12 cellular contexts compared by ENCODE assay signal in genomic region chrX:38233891-38234807, GRCh38. TPM values are rescaled to one million over a fixed set of nuclear protein-coding genes. Genes with fewer than 3 reads are reported as not detected.
DNase-seq lines count a peak whose midpoint lies in the region; ATAC-seq and TF ChIP-seq lines count a peak whose summit lies in the region.
"Had no signal": no experiment of that assay in that cellular context is flagged by ENCODE, and none has a peak within 500 bp of the region (broad histone marks: within the 10 kb centered on the region; RNA-seq: fewer than 3 reads in every experiment).

No MANE protein-coding gene starts in this region.

- peak overlapping the region; percentile 52; the same call in 1 of the 2 replicates for H2AFZ ChIP-seq in GM23338

- intact Hi-C loops in body of pancreas (cut with DNase I): no loop called here

- no peaks in the 10 kb centered on the region for H3K79me2 ChIP-seq in GM23338 (replicated peaks; ENCODE audit: insufficient read depth)

- no peaks in the 10 kb centered on the region for H3K9me3 ChIP-seq in body of pancreas
- H3K9me3 ChIP-seq in skeletal muscle tissue (ENCODE audit: control insufficient read depth in 3 of 3, low read length in 3 of 3): no peaks in the 10 kb centered on the region

- H3K9me3 Mint-ChIP-seq in GM23338 (no peaks in the 10 kb centered on the region), endothelial cell (ENCODE audit: unreplicated experiment) (no peaks in the 10 kb centered on the region)
- H3K9me3 Mint-ChIP-seq: activated CD4-positive, alpha-beta memory T cell treated with anti-CD3 and anti-CD28 coated beads, Interleukin-2, amount 10 ng/mL, durations not matched to agents 7 days and 5 days; central memory CD8-positive, alpha-beta T cell had no signal

- H3K36me3 Mint-ChIP-seq in GM23338 (ENCODE audit: low read depth) (no peaks in the 10 kb centered on the region), endothelial cell (ENCODE audit: low read depth, unreplicated experiment) (no peaks in the 10 kb centered on the region)

- peak; percentile 2 for DNase-seq in GM23338 (ENCODE audit: low spot score)
- DNase-seq in body of pancreas: no peak
- peak; percentile 32 for DNase-seq in hepatic stellate cell (ENCODE audit: low spot score)
- DNase-seq in stimulated activated CD4-positive, alpha-beta T cell treated with anti-CD3 and anti-CD28 coated beads, Interleukin-4, amount 100 ng/mL, for 24 hours: no peak
- no peak for DNase-seq in endothelial cell (ENCODE audit: low spot score)
- DNase-seq in C1 segment of cervical spinal cord (lab: John Stamatoyannopoulos, UW): no peak
- DNase-seq in NCI-H345 (lab: John Stamatoyannopoulos, UW): no peak
- DNase-seq: activated CD4-positive, alpha-beta memory T cell treated with anti-CD3 and anti-CD28 coated beads, Interleukin-2, amount 10 ng/mL, durations not matched to agents 7 days and 5 days; NCI-H187; SHP77 treated with DMSO at 0.1 percent for 48 hours had no signal

- H3K4me1 ChIP-seq in GM23338 (ENCODE audit: insufficient read depth) (no peaks in the 10 kb centered on the region), body of pancreas (no peaks in the 10 kb centered on the region), skeletal muscle tissue (ENCODE audit: control insufficient read depth in 3 of 3, insufficient read depth in 3 of 3, low read length in 3 of 3) (peaks cover 0 to 7% (median 2%) of the 10 kb centered on the region in 3 donors)

- H3K27ac Mint-ChIP-seq in GM23338 (no peak overlapping the region), endothelial cell (ENCODE audit: unreplicated experiment) (no peak overlapping the region)
- H3K27ac Mint-ChIP-seq: activated CD4-positive, alpha-beta memory T cell treated with anti-CD3 and anti-CD28 coated beads, Interleukin-2, amount 10 ng/mL, durations not matched to agents 7 days and 5 days had no signal

- no peaks in the 10 kb centered on the region for H4K20me1 ChIP-seq in GM23338 (replicated peaks; ENCODE audit: insufficient read depth)

- 32 to 62% methylated on average over 3 of the region's 3 CpGs for WGBS in body of pancreas, 2 donors

- no peak for TF ChIP-seq POLR2A in body of pancreas (IDR thresholded peaks at IDR 0.05)

- TF ChIP-seq CTCF in GM23338 (conservative IDR thresholded peaks at IDR 0.05; ENCODE audit: low read depth in 2 of 2) (no peak), body of pancreas (IDR thresholded peaks at IDR 0.05) (no peak), endothelial cell (IDR thresholded peaks at IDR 0.05; ENCODE audit: unreplicated experiment) (no peak)

- H3K36me3 ChIP-seq in GM23338 (ENCODE audit: insufficient read depth) (no peaks in the 10 kb centered on the region), body of pancreas (replicated peaks in 1 of 2; ENCODE audit: insufficient read depth in 1 of 2, low read depth in 2 of 2) (no peaks in the 10 kb centered on the region), skeletal muscle tissue (ENCODE audit: control insufficient read depth in 3 of 3, insufficient read depth in 3 of 3, low read length in 3 of 3) (no peaks in the 10 kb centered on the region)

- no peak overlapping the region for H3K4me3 ChIP-seq in GM23338
- no peak overlapping the region for H3K4me3 ChIP-seq in body of pancreas
- no peak overlapping the region for H3K4me3 ChIP-seq in skeletal muscle tissue (ENCODE audit: low read length in 3 of 3)

- H3K4me3 Mint-ChIP-seq in GM23338: no peak overlapping the region
- no peak overlapping the region for H3K4me3 Mint-ChIP-seq in endothelial cell (ENCODE audit: unreplicated experiment)
- H3K4me3 Mint-ChIP-seq: activated CD4-positive, alpha-beta memory T cell treated with anti-CD3 and anti-CD28 coated beads, Interleukin-2, amount 10 ng/mL, durations not matched to agents 7 days and 5 days; central memory CD8-positive, alpha-beta T cell had no signal

- no peaks in the 10 kb centered on the region for H3K9me2 ChIP-seq in GM23338 (ENCODE audit: insufficient read depth)

- no peaks in the 10 kb centered on the region for H3K27me3 Mint-ChIP-seq in GM23338 (ENCODE audit: insufficient read depth, low read depth, poor library complexity)
- no peaks in the 10 kb centered on the region for H3K27me3 Mint-ChIP-seq in endothelial cell (ENCODE audit: unreplicated experiment)

- no peaks in the 10 kb centered on the region for H3K27me3 ChIP-seq in GM23338 (ENCODE audit: insufficient read depth)
- H3K27me3 ChIP-seq in body of pancreas: no peaks in the 10 kb centered on the region
- H3K27me3 ChIP-seq in skeletal muscle tissue (ENCODE audit: control insufficient read depth in 3 of 3, insufficient read depth in 3 of 3, low read length in 3 of 3): peaks cover 0 to 8% (median 0%) of the 10 kb centered on the region in 3 donors

- no peak overlapping the region for H3K9ac ChIP-seq in skeletal muscle tissue (ENCODE audit: low read depth in 1 of 3, low read length in 3 of 3)

- no peak overlapping the region for H3K4me2 ChIP-seq in GM23338

- no peaks in the 10 kb centered on the region for H3F3A ChIP-seq in GM23338 (replicated peaks; ENCODE audit: low read depth)

- no peak overlapping the region for H3K27ac ChIP-seq in GM23338 (ENCODE audit: low read depth)
- H3K27ac ChIP-seq in body of pancreas: no peak overlapping the region
- peak overlapping the region; percentile 10 for H3K27ac ChIP-seq in skeletal muscle tissue (ENCODE audit: low read depth, low read length)

- H3K4me1 Mint-ChIP-seq in GM23338 (peaks cover 7% of the 10 kb centered on the region; the same call in 2 of the 3 replicates), endothelial cell (ENCODE audit: unreplicated experiment) (no peaks in the 10 kb centered on the region)
- H3K4me1 Mint-ChIP-seq: activated CD4-positive, alpha-beta memory T cell treated with anti-CD3 and anti-CD28 coated beads, Interleukin-2, amount 10 ng/mL, durations not matched to agents 7 days and 5 days; central memory CD8-positive, alpha-beta T cell had no signal

- no peak for ATAC-seq in GM23338
- ATAC-seq in body of pancreas: peak; percentile 55

TF ChIP-seq in GM23338, 12 proteins besides CTCF, POLR2A, EP300 and RAD21 (continues in another document):
- no peak for TF ChIP-seq REST (IDR thresholded peaks at IDR 0.05; ENCODE audit: unreplicated experiment)
- no peak for TF ChIP-seq ZNF331 (CRISPR knock-in tag; IDR thresholded peaks at IDR 0.05; ENCODE audit: low read depth)
- TF ChIP-seq STAT1 (IDR thresholded peaks at IDR 0.05; ENCODE audit: unreplicated experiment): no peak
- TF ChIP-seq NANOG (IDR thresholded peaks at IDR 0.05; ENCODE audit: borderline replicate concordance): no peak

RNA-seq across cellular contexts. Expression of gene SRPX, which starts 13.5 kb away (rescaled TPM):
- 12.5 and 16.9 TPM in 2 replicates for total RNA-seq in GM23338 (2014; rRNA removed; shearing (Covaris generic))
- 14.3 and 16.5 TPM in 2 replicates for polyA plus RNA-seq in GM23338 (2016; fragmentation: Nextera tagmentation; extraction: Ambion mirVana)
- total RNA-seq in body of pancreas (10 to 100 TPM; 42.5 to 78.4 TPM), skeletal muscle tissue (39.7 TPM), endothelial cell (ENCODE audit: unreplicated experiment) (23.8 TPM)

Comparison
In these comparisons a context has a peak if more than half of its experiments do, and no peak if none do; other contexts are left out.
1. DNase-seq: peak in GM23338 (single experiment) and hepatic stellate cell (single experiment); none in body of pancreas (0 of 4), stimulated activated CD4-positive, alpha-beta T cell treated with anti-CD3 and anti-CD28 coated beads, Interleukin-4, amount 100 ng/mL, for 24 hours (single experiment), endothelial cell (single experiment), C1 segment of cervical spinal cord (0 of 14) and NCI-H345 (single experiment).